ENCODE assay signal across 27 cellular contexts in genomic region chr3:116815321-116815720, GRCh38.
DNase-seq lines count a peak whose midpoint lies in the region; ATAC-seq and TF ChIP-seq lines count a peak whose summit lies in the region.
"Had no signal": no experiment of that assay in that cellular context is flagged by ENCODE, and none has a peak within 500 bp of the region (broad histone marks: within the 10 kb centered on the region; RNA-seq: fewer than 3 reads in every experiment).

No MANE protein-coding gene starts in this region.

- no peak overlapping the region for H3K9ac ChIP-seq in adipocyte (ENCODE audit: low read length)
- no peak overlapping the region for H3K9ac ChIP-seq in trophoblast cell (ENCODE audit: low read length)

- H3K27me3 ChIP-seq in adipocyte (replicated peaks; ENCODE audit: control insufficient read depth, insufficient read depth, low read length) (no peaks in the 10 kb centered on the region), hepatocyte (no peaks in the 10 kb centered on the region), trophoblast cell (ENCODE audit: insufficient read depth, low read length) (no peaks in the 10 kb centered on the region)

- no peak overlapping the region for H3K4me3 ChIP-seq in adipocyte (ENCODE audit: low read length)
- H3K4me3 ChIP-seq in hepatocyte = no peak overlapping the region
- H3K4me3 ChIP-seq in trophoblast cell (ENCODE audit: low read depth, low read length) = no peak overlapping the region
- H3K4me3 ChIP-seq: GM12878, HAP-1, K562, SK-N-MC had no signal

- H3K79me2 ChIP-seq in hepatocyte (no peaks in the 10 kb centered on the region), trophoblast cell (ENCODE audit: control insufficient read depth, insufficient read depth, low read length, poor library complexity) (no peaks in the 10 kb centered on the region)

- 89% methylated on average over 1 of the region's 1 CpG for WGBS in hepatocyte (ENCODE audit: low lambda C conversion rate, missing lambda C conversion rate)
- WGBS in trophoblast cell (ENCODE audit: extremely low coverage, insufficient coverage, insufficient read length) = no CpG with 5 or more reads among the region's 1 CpG

- H2AK5ac ChIP-seq in trophoblast cell (ENCODE audit: low read length) = no peak overlapping the region

- no peak for TF ChIP-seq CTCF in hepatocyte (IDR thresholded peaks at IDR 0.05; ENCODE audit: poor library complexity)

- H3K4me2 ChIP-seq in hepatocyte = peak overlapping the region; percentile 16
- no peak overlapping the region for H3K4me2 ChIP-seq in trophoblast cell (ENCODE audit: low read length)

- H3K9me3 ChIP-seq in adipocyte (ENCODE audit: control insufficient read depth, low read length) (no peaks in the 10 kb centered on the region), hepatocyte (ENCODE audit: low read depth) (no peaks in the 10 kb centered on the region), trophoblast cell (ENCODE audit: insufficient read depth, low read depth, low read length) (no peaks in the 10 kb centered on the region)
- H3K9me3 ChIP-seq: Caco-2, HAP-1 had no signal

- peaks cover 2% of the 10 kb centered on the region for H3K79me1 ChIP-seq in trophoblast cell (ENCODE audit: low read length)

- H3K4ac ChIP-seq in trophoblast cell (ENCODE audit: low read depth, low read length) = no peak overlapping the region

- ATAC-seq in GM21619 (IDR thresholded peaks at IDR 0.05; ENCODE audit: unreplicated experiment) (no peak), GM18909 (IDR thresholded peaks at IDR 0.05; ENCODE audit: poor library complexity, unreplicated experiment) (no peak)
- ATAC-seq: CD8-positive, alpha-beta T cell; GM12878; K562 had no signal

- no peak overlapping the region for H2BK5ac ChIP-seq in trophoblast cell (ENCODE audit: low read depth, low read length, poor library complexity)

- no peak overlapping the region for H2BK12ac ChIP-seq in trophoblast cell (ENCODE audit: low read length)

- no peak overlapping the region for H3K27ac ChIP-seq in hepatocyte
- no peak overlapping the region for H3K27ac ChIP-seq in trophoblast cell (ENCODE audit: low read depth, low read length)
- H3K27ac ChIP-seq: C4-2B, SK-N-MC had no signal

- H3K23ac ChIP-seq in trophoblast cell (ENCODE audit: low read length) = no peak overlapping the region

- DNase-seq in adipocyte (ENCODE audit: low read depth) (peak; percentile 15), hepatocyte (ENCODE audit: low spot score) (no peak), trophoblast cell (peak; percentile 45 to 80), hepatic stellate cell (ENCODE audit: low spot score) (no peak), NCI-H187 treated with DMSO at 0.1 percent for 48 hours (lab: John Stamatoyannopoulos, UW) (no peak)
- DNase-seq: Caco-2; CD8-positive, alpha-beta T cell; DMS 273 treated with DMSO at 0.1 percent for 48 hours; DMS79; EL; GDM1; GOT3; HFFc6; Kasumi-1; NCI-H1436; NCI-H1930; NCI-H2107; NCI-H524 treated with DMSO at 0.1 percent for 48 hours; NCI-H774; SIG-M5 had no signal

- no peak overlapping the region for H3K14ac ChIP-seq in trophoblast cell (ENCODE audit: low read length)

- H3K36me3 ChIP-seq in adipocyte (ENCODE audit: control insufficient read depth, insufficient read depth, low read length, severe bottlenecking) = no peaks in the 10 kb centered on the region
- no peaks in the 10 kb centered on the region for H3K36me3 ChIP-seq in hepatocyte (replicated peaks; ENCODE audit: insufficient read depth, low read depth)
- H3K36me3 ChIP-seq in trophoblast cell (ENCODE audit: control insufficient read depth in 1 of 2, insufficient read depth in 2 of 2, low read length in 2 of 2) = no peaks in the 10 kb centered on the region
- H3K36me3 ChIP-seq: HAP-1 had no signal

- H4K91ac ChIP-seq in trophoblast cell (ENCODE audit: low read depth, low read length) = no peak overlapping the region

- H3K18ac ChIP-seq in trophoblast cell (ENCODE audit: low read length) = no peak overlapping the region

- no peaks in the 10 kb centered on the region for H3K9me2 ChIP-seq in hepatocyte (replicated peaks; ENCODE audit: insufficient read depth)

- no peak overlapping the region for H2AFZ ChIP-seq in hepatocyte
- H2AFZ ChIP-seq in trophoblast cell (ENCODE audit: insufficient read depth, low read length, poor library complexity) = no peak overlapping the region

- no peak overlapping the region for H4K12ac ChIP-seq in trophoblast cell (ENCODE audit: low read depth, low read length)

- H4K20me1 ChIP-seq in hepatocyte (ENCODE audit: insufficient read depth, poor library complexity, severe bottlenecking) = no peaks in the 10 kb centered on the region

- no peak overlapping the region for H4K8ac ChIP-seq in trophoblast cell (ENCODE audit: low read depth, low read length)

- peaks cover 9% of the 10 kb centered on the region for H3K4me1 ChIP-seq in adipocyte (ENCODE audit: control insufficient read depth, insufficient read depth, low read length)
- peaks cover 7% of the 10 kb centered on the region for H3K4me1 ChIP-seq in hepatocyte (ENCODE audit: insufficient read depth)
- H3K4me1 ChIP-seq in trophoblast cell (ENCODE audit: control insufficient read depth in 1 of 2, insufficient read depth in 2 of 2, low read length in 2 of 2) = peaks cover 0 to 4% of the 10 kb centered on the region in 2 experiments
- H3K4me1 ChIP-seq: Caco-2 had no signal

- no peak overlapping the region for H2BK120ac ChIP-seq in trophoblast cell (ENCODE audit: insufficient read depth, low read length, poor library complexity)

Comparison
In these comparisons a context has a peak if more than half of its experiments do, and no peak if none do; other contexts are left out.
1. DNase-seq: peak in adipocyte (single experiment) and trophoblast cell (2 of 2); none in hepatocyte (single experiment), hepatic stellate cell (single experiment) and NCI-H187 treated with DMSO at 0.1 percent for 48 hours (single experiment).